Comparison of ENCODE assay signal across 8 cellular contexts in genomic region chr16:27401768-27402568, GRCh38. TPM values are rescaled to one million over a fixed set of nuclear protein-coding genes. Genes with fewer than 3 reads are reported as not detected.
A peak's percentile ranks its signal among the peaks of the same experiment; 100 is the strongest.
DNase-seq lines count a peak whose midpoint lies in the region; ATAC-seq and TF ChIP-seq lines count a peak whose summit lies in the region.

Gene IL21R (plus strand): TSS chr16:27402174. CDS start chr16:27430072, 27,898 bp downstream.

- H3K27ac ChIP-seq in MM.1S (ENCODE audit: low read length) (peak within 1 kb of the TSS; percentile 69), neural cell (ENCODE audit: low read length) (no peak within 1 kb of the TSS), transverse colon (peak within 1 kb of the TSS in 3 of 4 donors; percentile 0 to 41 (median 39))

- CTCF ChIA-PET in GM10248 (lab: Yijun Ruan, JAX): interaction anchor here (1.2 to 5.7 kb wide), 7 partner anchors 14 to 167 kb away, joined by 3 to 47 read pairs (median 8); no protein-coding TSS in a partner anchor

- H3K36me3 ChIP-seq in MM.1S (replicated peaks; ENCODE audit: insufficient read depth, low read length) (no peaks in the 10 kb centered on the region), neural cell (ENCODE audit: insufficient read depth, low read length) (no peaks in the 10 kb centered on the region), transverse colon (no peaks in the 10 kb centered on the region)

- no peaks in the 10 kb centered on the region for H4K20me1 ChIP-seq in MM.1S (ENCODE audit: insufficient read depth, low read length)
- H4K20me1 ChIP-seq in neural cell (ENCODE audit: insufficient read depth): no peaks in the 10 kb centered on the region

- TF ChIP-seq CTCF in GM10248 (IDR thresholded peaks at IDR 0.05; ENCODE audit: control extremely low read depth, extremely low read depth, low read depth, missing control alignments): no peak
- TF ChIP-seq CTCF in MM.1S (IDR thresholded peaks at IDR 0.05; ENCODE audit: low read length): no peak
- TF ChIP-seq CTCF in neural cell (IDR thresholded peaks at IDR 0.05; ENCODE audit: poor library complexity, severe bottlenecking): no peak
- no peak for TF ChIP-seq CTCF in transverse colon (IDR thresholded peaks at IDR 0.05)

- H3K9me2 ChIP-seq in MM.1S (replicated peaks; ENCODE audit: insufficient read depth, low read length): no peaks in the 10 kb centered on the region
- H3K9me2 ChIP-seq in neural cell (ENCODE audit: insufficient read depth, low read length): no peaks in the 10 kb centered on the region

- no peaks in the 10 kb centered on the region for H3K27me3 Mint-ChIP-seq in central memory CD8-positive, alpha-beta T cell

- peak; percentile 39 for ATAC-seq in GM21825 (IDR thresholded peaks at IDR 0.05; ENCODE audit: unreplicated experiment)
- ATAC-seq in activated CD4-positive, CD25-positive, alpha-beta regulatory T cell treated with anti-CD3 and anti-CD28 coated beads, Interleukin-2, amount 50 U/mL, for 24 hours: peak; percentile 65 to 72
- peak; percentile 87 for ATAC-seq in central memory CD8-positive, alpha-beta T cell (replicated peaks; ENCODE audit: extremely low read depth, poor library complexity, severe bottlenecking)

- peak within 1 kb of the TSS; percentile 57 for H2AFZ ChIP-seq in MM.1S (ENCODE audit: low read length)
- H2AFZ ChIP-seq in neural cell (ENCODE audit: low read depth, low read length): no peak within 1 kb of the TSS

- no peaks in the 10 kb centered on the region for H3K9me3 Mint-ChIP-seq in central memory CD8-positive, alpha-beta T cell

- TF ChIP-seq POLR2A in transverse colon (IDR thresholded peaks at IDR 0.05): peak; percentile 25

- H3K4me3 Mint-ChIP-seq in central memory CD8-positive, alpha-beta T cell: peak within 1 kb of the TSS; percentile 98

- in situ Hi-C loops in transverse colon (cut with MboI; ENCODE audit: low pct_ligation_motif_present in 1 of 4, low pct_unique_long_range_greater_than_20kb in 1 of 4, low sequenced_read_pairs in 3 of 4): no loop called here

- H3K9me3 ChIP-seq in MM.1S (replicated peaks; ENCODE audit: insufficient read depth, low read length) (no peaks in the 10 kb centered on the region), neural cell (ENCODE audit: low read length) (no peaks in the 10 kb centered on the region), transverse colon (no peaks in the 10 kb centered on the region)

- peaks cover 14% of the 10 kb centered on the region for H3K4me1 ChIP-seq in MM.1S (ENCODE audit: low read length)
- H3K4me1 ChIP-seq in transverse colon: peaks cover 0 to 19% (median 4%) of the 10 kb centered on the region in 4 donors

- H3K79me2 ChIP-seq in MM.1S (ENCODE audit: low read length): peaks cover 23% of the 10 kb centered on the region
- H3K79me2 ChIP-seq in neural cell (replicated peaks; ENCODE audit: insufficient read depth, low read length): no peaks in the 10 kb centered on the region

- peaks cover 44% of the 10 kb centered on the region for H3K36me3 Mint-ChIP-seq in central memory CD8-positive, alpha-beta T cell (ENCODE audit: insufficient read depth)

- H3K4me3 ChIP-seq in MM.1S (ENCODE audit: low read length) (peak within 1 kb of the TSS; percentile 74), neural cell (ENCODE audit: low read length) (no peak within 1 kb of the TSS), transverse colon (peak within 1 kb of the TSS in 2 of 4 donors; percentile 2 to 30)

- POLR2A ChIA-PET in GM10248 (lab: Yijun Ruan, JAX): interaction anchor here (0.5 to 4.8 kb wide), 6 partner anchors 14 to 90 kb away, joined by 3 to 18 read pairs (median 4); no protein-coding TSS in a partner anchor

- intact Hi-C loops in transverse colon (cut with DNase I; ENCODE audit: low total_unique reads): no loop called here

- H3F3A ChIP-seq in MM.1S (ENCODE audit: insufficient read depth, low read length) (peaks cover 9% of the 10 kb centered on the region; the same call in 1 of the 2 replicates), neural cell (ENCODE audit: insufficient read depth, low read length, poor library complexity, severe bottlenecking) (no peaks in the 10 kb centered on the region)

- TF ChIP-seq RAD21 in neural cell (conservative IDR thresholded peaks at IDR 0.05): no peak

- H3K27ac Mint-ChIP-seq in central memory CD8-positive, alpha-beta T cell (ENCODE audit: low read depth): peak within 1 kb of the TSS; percentile 100

- DNase-seq in GM10248 (ENCODE audit: extremely low spot score): peak; percentile 84
- DNase-seq in MM.1S: peak; percentile 74
- peak; percentile 76 to 93 for DNase-seq in central memory CD8-positive, alpha-beta T cell (ENCODE audit: low spot score in 2 of 2)
- peak; percentile 74 for DNase-seq in transverse colon
- DNase-seq in cerebellar nuclear complex (lab: John Stamatoyannopoulos, UW): no peak

- TF ChIP-seq EP300 in neural cell (conservative IDR thresholded peaks at IDR 0.05; ENCODE audit: poor library complexity, severe bottlenecking) (no peak), transverse colon (IDR thresholded peaks at IDR 0.05; ENCODE audit: low read depth) (no peak)

- no peaks in the 10 kb centered on the region for H3K27me3 ChIP-seq in MM.1S (replicated peaks; ENCODE audit: insufficient read depth, low read length)
- no peaks in the 10 kb centered on the region for H3K27me3 ChIP-seq in neural cell (ENCODE audit: insufficient read depth, low read depth, low read length)
- H3K27me3 ChIP-seq in transverse colon: peaks cover 6% of the 10 kb centered on the region

- peak within 1 kb of the TSS; percentile 98 for H3K4me2 ChIP-seq in MM.1S (ENCODE audit: low read depth, low read length)
- H3K4me2 ChIP-seq in neural cell (ENCODE audit: low read length): no peak within 1 kb of the TSS

- peak within 1 kb of the TSS; percentile 75 for H3K9ac ChIP-seq in MM.1S (ENCODE audit: low read length)
- H3K9ac ChIP-seq in neural cell (ENCODE audit: low read length): peak within 1 kb of the TSS; percentile 24

- 0 to 12% methylated on average over 1 to 23 of the region's 23 CpGs for WGBS in transverse colon (ENCODE audit: low coverage in 1 of 2), 2 donors

- peaks cover 80% of the 10 kb centered on the region for H3K4me1 Mint-ChIP-seq in central memory CD8-positive, alpha-beta T cell

TF ChIP-seq in neural cell, 6 proteins besides CTCF, POLR2A, EP300 and RAD21:
- no peak for TF ChIP-seq EZH2 (IDR thresholded peaks at IDR 0.05; ENCODE audit: borderline replicate concordance, insufficient read depth, low read length, poor library complexity, severe bottlenecking)
- TF ChIP-seq TAF1 (IDR thresholded peaks at IDR 0.05; ENCODE audit: low read depth): no peak
- TF ChIP-seq REST (IDR thresholded peaks at IDR 0.05; ENCODE audit: borderline replicate concordance): no peak
- no peak for TF ChIP-seq POLR2AphosphoS5 (IDR thresholded peaks at IDR 0.05)
- no peak for TF ChIP-seq SMC3 (conservative IDR thresholded peaks at IDR 0.05; ENCODE audit: poor library complexity)
- TF ChIP-seq MXI1 (conservative IDR thresholded peaks at IDR 0.05; ENCODE audit: poor library complexity, severe bottlenecking): no peak

RNA-seq across cellular contexts. Expression of gene IL21R, which starts in this region (rescaled TPM):
- 0.08 TPM in 1 of 2 replicates, not detected in the other for polyA plus RNA-seq in neural cell
- polyA minus RNA-seq in neural cell: not detected in 2 replicates
- 1 to 10 TPM in 1 of 4 donors, under 1 TPM in 2, not detected in 1; 0.20 to 1.1 (median 0.27) TPM for total RNA-seq in transverse colon

Comparison
In these comparisons a context has a peak if more than half of its experiments do, and no peak if none do; other contexts are left out.
1. DNase-seq: peak in GM10248 (single experiment), MM.1S (single experiment), central memory CD8-positive, alpha-beta T cell (2 of 2) and transverse colon (single experiment); none in cerebellar nuclear complex (0 of 2).
2. Peak in every context shown above with its lines, with median percentiles within 50 percentile points of each other: ATAC-seq.